Comparison of ENCODE assay signal across 10 cellular contexts in the genomic region with DNA sequence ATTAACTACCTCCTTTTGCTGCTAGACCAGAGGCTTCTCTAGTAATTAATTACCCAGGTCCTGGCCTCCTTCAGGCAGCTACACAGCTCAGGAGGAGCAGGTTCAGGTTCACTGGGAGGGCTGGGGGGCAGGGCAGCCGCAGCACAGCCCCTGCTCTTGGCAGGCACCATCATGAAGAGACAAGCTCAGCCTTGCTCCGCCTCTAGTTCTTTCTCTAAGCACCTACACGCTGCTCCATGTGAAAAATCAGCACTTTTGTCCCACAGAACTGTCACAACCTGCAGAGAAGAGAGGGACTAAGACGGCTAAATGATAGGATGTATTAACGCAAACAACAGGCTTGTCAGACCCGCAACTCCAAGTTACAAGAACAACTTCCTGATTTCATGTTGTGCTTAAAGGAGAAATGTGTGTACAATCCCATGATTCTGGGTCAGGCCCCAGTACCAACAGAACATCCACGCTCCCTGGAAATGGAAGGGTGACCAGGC. TPM values are rescaled to one million over a fixed set of nuclear protein-coding genes. Genes with fewer than 3 reads are reported as not detected.
A peak's percentile ranks its signal among the peaks of the same experiment; 100 is the strongest.
DNase-seq lines count a peak whose midpoint lies in the region; ATAC-seq, FAIRE-seq and TF ChIP-seq lines count a peak whose summit lies in the region.
"Had no signal": no experiment of that assay in that cellular context is flagged by ENCODE, and none has a peak within 500 bp of the region (broad histone marks: within the 10 kb centered on the region; RNA-seq: fewer than 3 reads in every experiment).

No MANE protein-coding gene starts in this region.

- H3K9me3 Mint-ChIP-seq in MCF 10A (ENCODE audit: unreplicated experiment) = no peaks in the 10 kb centered on the region

- no peak overlapping the region for H3K4me3 ChIP-seq in breast epithelium
- peak overlapping the region; percentile 11 to 42 for H3K4me3 ChIP-seq in kidney (ENCODE audit: low read length in 2 of 2)
- H3K4me3 ChIP-seq: right lobe of liver had no signal

- H3K27me3 ChIP-seq in breast epithelium = no peaks in the 10 kb centered on the region
- H3K27me3 ChIP-seq: right lobe of liver had no signal

- CTCF ChIA-PET in MCF 10A (lab: Yijun Ruan, JAX) = interaction anchor here (0.6 to 0.8 kb wide), 3 partner anchors 17 to 153 kb away, joined by 3 to 4 read pairs (median 4); no protein-coding TSS in a partner anchor

- no peak overlapping the region for H3K27ac Mint-ChIP-seq in MCF 10A (ENCODE audit: low read depth, unreplicated experiment)

- ATAC-seq in SK-N-SH treated with all-trans-retinoic acid at 6 μM for 48 hours = peak; percentile 48
- ATAC-seq in HG02588 (IDR thresholded peaks at IDR 0.05; ENCODE audit: unreplicated experiment) = no peak

- H3K27ac ChIP-seq in breast epithelium = no peak overlapping the region
- H3K27ac ChIP-seq in kidney (ENCODE audit: low read depth in 2 of 2, low read length in 2 of 2) = peak overlapping the region in 1 of 2 donors; percentile 53
- H3K27ac ChIP-seq: right lobe of liver had no signal

- H3K27me3 Mint-ChIP-seq in MCF 10A (ENCODE audit: insufficient read depth, unreplicated experiment) = no peaks in the 10 kb centered on the region

- no peak for FAIRE-seq in kidney (lab: Jason Lieb, UNC)

- DNase-seq in MCF 10A (ENCODE audit: unreplicated experiment) (peak; percentile 12), breast epithelium (ENCODE audit: low spot score in 2 of 2) (no peak), kidney (peak; percentile 84), ureter (ENCODE audit: low spot score) (peak; percentile 69)
- DNase-seq in stimulated activated naive CD4-positive, alpha-beta T cell (lab: John Stamatoyannopoulos, UW) = no peak
- DNase-seq in stimulated activated CD8-positive, alpha-beta memory T cell treated with anti-CD3 and anti-CD28 coated beads, Interleukin-4, amount 100 ng/mL, for 48 hours = no peak
- DNase-seq: NCI-H1048, right lobe of liver had no signal

- no peaks in the 10 kb centered on the region for H3K9me3 ChIP-seq in breast epithelium
- no peaks in the 10 kb centered on the region for H3K9me3 ChIP-seq in kidney (ENCODE audit: control insufficient read depth in 1 of 2, low read length in 2 of 2)
- H3K9me3 ChIP-seq: right lobe of liver had no signal

- peaks cover 11% of the 10 kb centered on the region for H3K4me1 Mint-ChIP-seq in MCF 10A (ENCODE audit: insufficient read depth, unreplicated experiment)

- H3K9ac ChIP-seq in kidney (ENCODE audit: low read length in 2 of 2) = peak overlapping the region in 1 of 2 donors; percentile 55

- H3K4me1 ChIP-seq in breast epithelium (no peaks in the 10 kb centered on the region), kidney (ENCODE audit: control insufficient read depth in 1 of 2, insufficient read depth in 1 of 2, low read depth in 1 of 2, low read length in 2 of 2) (peaks cover 27 to 29% of the 10 kb centered on the region in 2 donors)

- POLR2A ChIA-PET in MCF 10A (lab: Yijun Ruan, JAX) = interaction anchor here (0.6 to 0.8 kb wide), 3 partner anchors 54 to 221 kb away, joined by 3 to 5 read pairs (median 3); no protein-coding TSS in a partner anchor

- intact Hi-C loops in MCF 10A (cut with micrococcal nuclease) = no loop called here
- intact Hi-C loops in breast epithelium (cut with DNase I; ENCODE audit: low total_unique reads) = no loop called here
- intact Hi-C loops in kidney (cut with DNase I) = no loop called here

- TF ChIP-seq POLR2A in breast epithelium (IDR thresholded peaks at IDR 0.05) = no peak

- H3K36me3 Mint-ChIP-seq in MCF 10A (ENCODE audit: insufficient read depth, unreplicated experiment) = peaks cover 14% of the 10 kb centered on the region

- no TSS peak for BruUV-seq in MCF 10A (replicated peaks; lab: Mats Ljungman, UMichigan)

- H3K4me3 Mint-ChIP-seq in MCF 10A (ENCODE audit: unreplicated experiment) = no peak overlapping the region

- H3K36me3 ChIP-seq in breast epithelium (no peaks in the 10 kb centered on the region), kidney (ENCODE audit: control insufficient read depth in 1 of 2, insufficient read depth in 2 of 2, low read length in 2 of 2) (no peaks in the 10 kb centered on the region)
- H3K36me3 ChIP-seq: right lobe of liver had no signal

- TF ChIP-seq CTCF in MCF 10A (IDR thresholded peaks at IDR 0.05; ENCODE audit: unreplicated experiment) (no peak), breast epithelium (IDR thresholded peaks at IDR 0.05) (no peak), kidney (IDR thresholded peaks at IDR 0.05; ENCODE audit: borderline replicate concordance, extremely low read depth, insufficient read depth) (no peak)

TF ChIP-seq in SK-N-SH treated with all-trans-retinoic acid at 6 μM for 48 hours, 23 proteins besides CTCF, POLR2A, EP300 and RAD21:
- TF ChIP-seq ZFP3 (CRISPR knock-in tag; IDR thresholded peaks at IDR 0.05) (no peak), ZNF70 (CRISPR knock-in tag; IDR thresholded peaks at IDR 0.05) (no peak), ZNF8 (CRISPR knock-in tag; IDR thresholded peaks at IDR 0.05) (no peak), CSDC2 (CRISPR knock-in tag; IDR thresholded peaks at IDR 0.05) (no peak), RARB (CRISPR knock-in tag; IDR thresholded peaks at IDR 0.05) (no peak), GLIS3 (CRISPR knock-in tag; IDR thresholded peaks at IDR 0.05) (no peak), PPARA (CRISPR knock-in tag; IDR thresholded peaks at IDR 0.05; ENCODE audit: borderline replicate concordance) (no peak), BACH2 (CRISPR knock-in tag; IDR thresholded peaks at IDR 0.05; ENCODE audit: borderline replicate concordance) (no peak), ARNTL (CRISPR knock-in tag; IDR thresholded peaks at IDR 0.05; ENCODE audit: borderline replicate concordance, low read depth) (no peak), TCF4 (CRISPR knock-in tag; IDR thresholded peaks at IDR 0.05; ENCODE audit: borderline replicate concordance) (no peak), ESRRG (CRISPR knock-in tag; IDR thresholded peaks at IDR 0.05) (no peak), ZFP30 (CRISPR knock-in tag; IDR thresholded peaks at IDR 0.05) (no peak), ISL1 (CRISPR knock-in tag; IDR thresholded peaks at IDR 0.05) (no peak), SNAI2 (CRISPR knock-in tag; IDR thresholded peaks at IDR 0.05) (no peak), OSR1 (CRISPR knock-in tag; IDR thresholded peaks at IDR 0.05) (no peak), ZNF565 (CRISPR knock-in tag; conservative IDR thresholded peaks at IDR 0.05; ENCODE audit: low read depth) (no peak), ZC3H10 (CRISPR knock-in tag; IDR thresholded peaks at IDR 0.05) (no peak)
- TF ChIP-seq, protein P1, sequence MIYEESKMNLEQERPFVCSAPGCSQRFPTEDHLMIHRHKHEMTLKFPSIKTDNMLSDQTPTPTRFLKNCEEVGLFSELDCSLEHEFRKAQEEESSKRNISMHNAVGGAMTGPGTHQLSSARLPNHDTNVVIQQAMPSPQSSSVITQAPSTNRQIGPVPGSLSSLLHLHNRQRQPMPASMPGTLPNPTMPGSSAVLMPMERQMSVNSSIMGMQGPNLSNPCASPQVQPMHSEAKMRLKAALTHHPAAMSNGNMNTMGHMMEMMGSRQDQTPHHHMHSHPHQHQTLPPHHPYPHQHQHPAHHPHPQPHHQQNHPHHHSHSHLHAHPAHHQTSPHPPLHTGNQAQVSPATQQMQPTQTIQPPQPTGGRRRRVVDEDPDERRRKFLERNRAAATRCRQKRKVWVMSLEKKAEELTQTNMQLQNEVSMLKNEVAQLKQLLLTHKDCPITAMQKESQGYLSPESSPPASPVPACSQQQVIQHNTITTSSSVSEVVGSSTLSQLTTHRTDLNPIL (CRISPR knock-in tag; IDR thresholded peaks at IDR 0.05; ENCODE audit: low read depth) = no peak
- TF ChIP-seq, protein P2, sequence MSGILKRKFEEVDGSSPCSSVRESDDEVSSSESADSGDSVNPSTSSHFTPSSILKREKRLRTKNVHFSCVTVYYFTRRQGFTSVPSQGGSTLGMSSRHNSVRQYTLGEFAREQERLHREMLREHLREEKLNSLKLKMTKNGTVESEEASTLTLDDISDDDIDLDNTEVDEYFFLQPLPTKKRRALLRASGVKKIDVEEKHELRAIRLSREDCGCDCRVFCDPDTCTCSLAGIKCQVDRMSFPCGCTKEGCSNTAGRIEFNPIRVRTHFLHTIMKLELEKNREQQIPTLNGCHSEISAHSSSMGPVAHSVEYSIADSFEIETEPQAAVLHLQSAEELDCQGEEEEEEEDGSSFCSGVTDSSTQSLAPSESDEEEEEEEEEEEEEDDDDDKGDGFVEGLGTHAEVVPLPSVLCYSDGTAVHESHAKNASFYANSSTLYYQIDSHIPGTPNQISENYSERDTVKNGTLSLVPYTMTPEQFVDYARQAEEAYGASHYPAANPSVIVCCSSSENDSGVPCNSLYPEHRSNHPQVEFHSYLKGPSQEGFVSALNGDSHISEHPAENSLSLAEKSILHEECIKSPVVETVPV (CRISPR knock-in tag; IDR thresholded peaks at IDR 0.05) = no peak
- TF ChIP-seq, protein P3, sequence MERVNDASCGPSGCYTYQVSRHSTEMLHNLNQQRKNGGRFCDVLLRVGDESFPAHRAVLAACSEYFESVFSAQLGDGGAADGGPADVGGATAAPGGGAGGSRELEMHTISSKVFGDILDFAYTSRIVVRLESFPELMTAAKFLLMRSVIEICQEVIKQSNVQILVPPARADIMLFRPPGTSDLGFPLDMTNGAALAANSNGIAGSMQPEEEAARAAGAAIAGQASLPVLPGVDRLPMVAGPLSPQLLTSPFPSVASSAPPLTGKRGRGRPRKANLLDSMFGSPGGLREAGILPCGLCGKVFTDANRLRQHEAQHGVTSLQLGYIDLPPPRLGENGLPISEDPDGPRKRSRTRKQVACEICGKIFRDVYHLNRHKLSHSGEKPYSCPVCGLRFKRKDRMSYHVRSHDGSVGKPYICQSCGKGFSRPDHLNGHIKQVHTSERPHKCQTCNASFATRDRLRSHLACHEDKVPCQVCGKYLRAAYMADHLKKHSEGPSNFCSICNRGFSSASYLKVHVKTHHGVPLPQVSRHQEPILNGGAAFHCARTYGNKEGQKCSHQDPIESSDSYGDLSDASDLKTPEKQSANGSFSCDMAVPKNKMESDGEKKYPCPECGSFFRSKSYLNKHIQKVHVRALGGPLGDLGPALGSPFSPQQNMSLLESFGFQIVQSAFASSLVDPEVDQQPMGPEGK (CRISPR knock-in tag; IDR thresholded peaks at IDR 0.05; ENCODE audit: borderline replicate concordance) = no peak

RNA-seq across cellular contexts. Expression of a gene that starts 53.4 kb away (rescaled TPM):
- 67.1 and 74.6 TPM in 2 replicates for total RNA-seq in MCF 10A (2022)
- 100 to 1,000 TPM in 1 of 3 donors, 10 to 100 TPM in 2; 72.4 to 104 (median 77.1) TPM for total RNA-seq in breast epithelium
- total RNA-seq in kidney = 119 TPM
- polyA plus RNA-seq in kidney (ENCODE audit: insufficient read depth, low read depth, low replicate concordance) = 65.3 TPM
- total RNA-seq in ureter = 79.0 TPM

Comparison
In these comparisons a context has a peak if more than half of its experiments do, and no peak if none do; other contexts are left out.
1. DNase-seq: peak in MCF 10A (single experiment), kidney (single experiment) and ureter (single experiment); none in breast epithelium (0 of 2), stimulated activated naive CD4-positive, alpha-beta T cell (0 of 6) and stimulated activated CD8-positive, alpha-beta memory T cell treated with anti-CD3 and anti-CD28 coated beads, Interleukin-4, amount 100 ng/mL, for 48 hours (single experiment).
2. H3K4me3 ChIP-seq: peak in kidney (2 of 2); none in breast epithelium (0 of 3).